7 cellular contexts compared by ENCODE assay signal in genomic region chr3:57556459-57557087, GRCh38. TPM values are rescaled to one million over a fixed set of nuclear protein-coding genes. Genes with fewer than 3 reads are reported as not detected.
A peak's percentile ranks its signal among the peaks of the same experiment; 100 is the strongest.
DNase-seq lines count a peak whose midpoint lies in the region; ATAC-seq and TF ChIP-seq lines count a peak whose summit lies in the region.

No MANE protein-coding gene starts in this region.

- H3K4me3 ChIP-seq in H7 (ENCODE audit: insufficient read depth, low read depth, low read length) (peak overlapping the region; percentile 94), MM.1S (ENCODE audit: low read length) (peak overlapping the region; percentile 93), heart left ventricle (peak overlapping the region; percentile 46 to 96 (median 88)), rectal smooth muscle tissue (ENCODE audit: low read length) (peak overlapping the region; percentile 96)

- no peaks in the 10 kb centered on the region for H3K9me2 ChIP-seq in MM.1S (replicated peaks; ENCODE audit: insufficient read depth, low read length)

- H3K4me2 ChIP-seq in MM.1S (ENCODE audit: low read depth, low read length) = peak overlapping the region; percentile 96

- TF ChIP-seq CTCF in GM13977 (IDR thresholded peaks at IDR 0.05; ENCODE audit: extremely low read depth, insufficient read depth, missing control alignments) = no peak
- TF ChIP-seq CTCF in MM.1S (IDR thresholded peaks at IDR 0.05; ENCODE audit: low read length) = no peak
- TF ChIP-seq CTCF in heart left ventricle (IDR thresholded peaks at IDR 0.05) = no peak

- peak; percentile 35 for DNase-seq in GM13977 (ENCODE audit: low spot score)
- DNase-seq in H7 = no peak
- DNase-seq in MM.1S = peak; percentile 13
- peak; percentile 39 for DNase-seq in activated naive CD4-positive, alpha-beta T cell treated with Interleukin-2 at 50 U/mL for 16 hours
- DNase-seq in heart left ventricle = peak in 3 of 5 donors; percentile 40 to 66 (median 41)
- DNase-seq in kidney glomerular epithelial cell (lab: John Stamatoyannopoulos, UW) = no peak

- H2AFZ ChIP-seq in MM.1S (ENCODE audit: low read length) = peak overlapping the region; percentile 94

- H3K79me2 ChIP-seq in MM.1S (ENCODE audit: low read length) = peaks cover 56% of the 10 kb centered on the region

- H3K4me1 ChIP-seq in MM.1S (ENCODE audit: low read length) = peaks cover 3% of the 10 kb centered on the region; the same call in 1 of the 2 replicates
- H3K4me1 ChIP-seq in heart left ventricle = peaks cover 0 to 48% (median 27%) of the 10 kb centered on the region in 12 donors
- H3K4me1 ChIP-seq in rectal smooth muscle tissue (ENCODE audit: control insufficient read depth, insufficient read depth, low read length) = peaks cover 12% of the 10 kb centered on the region

- H3K36me3 ChIP-seq in H7 (replicated peaks; ENCODE audit: control insufficient read depth, insufficient read depth, low read length) (peaks cover 5% of the 10 kb centered on the region), MM.1S (replicated peaks; ENCODE audit: insufficient read depth, low read length) (peaks cover under 1% of the 10 kb centered on the region; the same call in 1 of the 2 replicates), heart left ventricle (peaks cover 0 to 29% (median 23%) of the 10 kb centered on the region in 9 donors), rectal smooth muscle tissue (ENCODE audit: control insufficient read depth, insufficient read depth, low read length) (peaks cover 5% of the 10 kb centered on the region)

- peaks cover 6% of the 10 kb centered on the region for H3F3A ChIP-seq in MM.1S (ENCODE audit: insufficient read depth, low read length)

- no peaks in the 10 kb centered on the region for H3K9me3 ChIP-seq in MM.1S (replicated peaks; ENCODE audit: insufficient read depth, low read length)
- no peaks in the 10 kb centered on the region for H3K9me3 ChIP-seq in heart left ventricle

- no peak for TF ChIP-seq POLR2A in heart left ventricle (IDR thresholded peaks at IDR 0.05)

- 0 to 2% (median 1%) methylated on average over 31 to 54 of the region's 54 CpGs for WGBS in heart left ventricle, 4 donors

- H3K9ac ChIP-seq in MM.1S (ENCODE audit: low read length) (peak overlapping the region; percentile 90), rectal smooth muscle tissue (ENCODE audit: low read length) (peak overlapping the region; percentile 92)

- ATAC-seq in heart left ventricle = peak; percentile 8 to 58 (median 54)

- in situ Hi-C loops in GM13977 (cut with MboI; ENCODE audit: low pct_unique_long_range_greater_than_20kb, low sequenced_read_pairs, unreplicated experiment) = loop anchor here (25.0 kb wide), 1 partner anchor 369 kb away; the partner anchor contains the start of gene HESX1

- no peaks in the 10 kb centered on the region for H4K20me1 ChIP-seq in MM.1S (ENCODE audit: insufficient read depth, low read length)

- H3K27ac ChIP-seq in MM.1S (ENCODE audit: low read length) (peak overlapping the region; percentile 80), heart left ventricle (peak overlapping the region; percentile 60 to 94 (median 90)), rectal smooth muscle tissue (ENCODE audit: low read depth, low read length) (peak overlapping the region; percentile 92)

- intact Hi-C loops in heart left ventricle (cut with DNase I) = loop anchor here in 5 of 10 donors (1.0 to 5.0 kb wide), 3 partner anchors 40 to 41 kb away; partner anchors contain the start of gene ARF4 (in 5 of the 5)

- H3K27me3 ChIP-seq in H7 (ENCODE audit: control insufficient read depth, insufficient read depth, low read length) (peaks cover 1% of the 10 kb centered on the region; the same call in 1 of the 2 replicates), MM.1S (replicated peaks; ENCODE audit: insufficient read depth, low read length) (no peaks in the 10 kb centered on the region), heart left ventricle (no peaks in the 10 kb centered on the region), rectal smooth muscle tissue (ENCODE audit: control insufficient read depth, insufficient read depth, low read length) (no peaks in the 10 kb centered on the region)

RNA-seq across cellular contexts. Expression of gene PDE12, which starts 0.5 kb away (rescaled TPM):
- total RNA-seq in H7 (2014; rRNA removed; shearing (Covaris generic)) = 13.2 and 16.1 TPM in 2 replicates
- 10 to 100 TPM in 8 of 9 donors, 1 to 10 TPM in 1; 8.3 to 14.6 (median 12.8) TPM for total RNA-seq in heart left ventricle
- 10 to 100 TPM in 1 of 2 donors, 1 to 10 TPM in 1; 2.7 to 10.3 TPM for polyA plus RNA-seq in heart left ventricle

RNA-seq across cellular contexts. Expression of gene DNAH12, which starts 12.4 kb away (rescaled TPM):
- total RNA-seq in H7 (2014; rRNA removed; shearing (Covaris generic)) = not detected in 2 replicates
- total RNA-seq in heart left ventricle = under 1 TPM in 3 of 9 donors, not detected in 6; 0.20 to 0.42 (median 0.32) TPM
- under 1 TPM in 1 of 2 donors, not detected in 1; 0.04 TPM for polyA plus RNA-seq in heart left ventricle

RNA-seq across cellular contexts. Expression of gene ARF4, which starts 40.6 kb away (rescaled TPM):
- 152 and 153 TPM in 2 replicates for total RNA-seq in H7 (2014; rRNA removed; shearing (Covaris generic))
- total RNA-seq in heart left ventricle = 10 to 100 TPM; 56.6 to 99.8 (median 74.6) TPM
- 100 to 1,000 TPM in 1 of 2 donors, 10 to 100 TPM in 1; 37.9 to 159 TPM for polyA plus RNA-seq in heart left ventricle

Comparison
In these comparisons a context has a peak if more than half of its experiments do, and no peak if none do; other contexts are left out.
1. DNase-seq: peak in GM13977 (single experiment), MM.1S (single experiment), activated naive CD4-positive, alpha-beta T cell treated with Interleukin-2 at 50 U/mL for 16 hours (single experiment) and heart left ventricle (3 of 5); none in H7 (single experiment) and kidney glomerular epithelial cell (single experiment).
2. Peak in every context shown above with its lines, with median percentiles within 50 percentile points of each other: H3K4me3 ChIP-seq and H3K27ac ChIP-seq.